ENCODE assay signal across 9 cellular contexts in the genomic region with DNA sequence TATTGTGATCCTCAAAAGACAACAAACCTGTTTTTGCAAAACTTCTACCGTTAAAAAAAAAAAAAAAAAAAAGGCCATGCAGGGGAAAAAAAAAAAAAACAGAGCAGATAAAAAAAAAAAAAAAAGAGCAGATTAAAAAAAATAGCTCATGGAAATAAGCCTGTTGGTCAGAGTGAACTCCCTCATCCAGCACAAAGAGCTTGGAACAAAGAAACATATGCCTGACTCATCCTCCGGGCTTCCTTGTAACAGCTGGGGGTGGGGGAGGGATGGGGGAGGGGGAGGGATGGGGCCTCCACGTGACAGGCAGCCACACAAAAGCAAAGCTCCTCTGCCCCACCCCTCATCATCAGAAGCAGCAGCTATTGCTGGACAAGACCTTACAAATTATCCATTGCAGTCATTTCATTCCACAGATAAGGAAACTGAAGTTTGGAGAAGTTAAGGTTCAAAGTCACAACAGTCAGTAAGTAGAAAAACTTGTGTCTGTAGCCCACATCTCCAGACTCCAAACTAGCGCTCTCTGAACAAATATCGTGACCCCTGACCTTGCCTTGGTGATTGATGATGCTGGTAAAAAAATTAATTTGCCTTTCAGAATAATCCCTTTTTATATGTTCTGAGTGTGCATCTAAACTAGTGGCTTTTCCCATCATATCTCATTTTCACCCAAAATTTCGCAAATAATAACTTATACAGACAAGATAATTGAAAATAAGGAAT. TPM values are rescaled to one million over a fixed set of nuclear protein-coding genes. Genes with fewer than 3 reads are reported as not detected.
DNase-seq lines count a peak whose midpoint lies in the region; ATAC-seq, FAIRE-seq and TF ChIP-seq lines count a peak whose summit lies in the region.
"Had no signal": no experiment of that assay in that cellular context is flagged by ENCODE, and none has a peak within 500 bp of the region (broad histone marks: within the 10 kb centered on the region; RNA-seq: fewer than 3 reads in every experiment).

No MANE protein-coding gene starts in this region.

- POLR2A ChIA-PET in HCT116 (lab: Charles Lee), result interaction anchor here (0.7 to 0.9 kb wide), 2 partner anchors 9 to 105 kb away, joined by 3 to 4 read pairs; a partner anchor contains a TSS
- POLR2A ChIA-PET in PC-9 (lab: Charles Lee; ENCODE audit: unreplicated experiment), result interaction anchor here (0.6 to 0.7 kb wide), 5 partner anchors 26 to 1608 kb away, joined by 3 to 28 read pairs (median 16); a partner anchor contains a TSS

- RAD21 ChIA-PET in HCT116 (lab: Charles Lee; ENCODE audit: low non-redundant PET in 1 of 2, low total read pairs in 2 of 2, uncharacterized antibody in 2 of 2, unreplicated experiment in 2 of 2), result no interaction called here

- H3F3A ChIP-seq in PC-9 (ENCODE audit: insufficient read depth, low read depth), result peaks cover 35% of the 10 kb centered on the region

- FAIRE-seq in GM19239 (lab: Jason Lieb, UNC), result no peak

- H3K27me3 ChIP-seq in HCT116 (ENCODE audit: insufficient read depth, low read length) (no peaks in the 10 kb centered on the region), PC-9 (ENCODE audit: insufficient read depth, low read depth) (no peaks in the 10 kb centered on the region)

- no peaks in the 10 kb centered on the region for H3K79me2 ChIP-seq in HCT116 (ENCODE audit: insufficient read depth, low read length)
- H3K79me2 ChIP-seq in PC-9 (ENCODE audit: low read depth), result no peaks in the 10 kb centered on the region

- CTCF ChIA-PET in HCT116 (lab: Charles Lee), result interaction anchor here (1.0 to 1.1 kb wide), 2 partner anchors 17 to 323 kb away, joined by 3 to 4 read pairs; no protein-coding TSS in a partner anchor
- CTCF ChIA-PET in PC-9 (lab: Charles Lee), result interaction anchor here (0.6 to 0.8 kb wide), 10 partner anchors 9 to 1837 kb away, joined by 3 to 14 read pairs (median 4); a partner anchor contains a TSS

- WGBS in mesodermal cell (ENCODE audit: insufficient coverage in 2 of 2), 2 experiments, result no CpG with 5 or more reads among the region's 6 CpGs

- H3K27ac ChIP-seq in HCT116 (ENCODE audit: low read depth, low read length) (peak overlapping the region; percentile 91; the same call in 1 of the 2 replicates), PC-9 (peak overlapping the region; percentile 28), mesodermal cell (ENCODE audit: low read depth, low read length, severe bottlenecking) (peak overlapping the region; percentile 66)

- intact Hi-C loops in HCT116 (cut with micrococcal nuclease), result loop anchor here (5.0 kb wide), 2 partner anchors 38 to 73 kb away; a partner anchor contains a TSS
- intact Hi-C loops in PC-9 (cut with micrococcal nuclease; ENCODE audit: unreplicated experiment), result loop anchor here (5.0 kb wide), 1 partner anchor 33 kb away; no protein-coding TSS in a partner anchor

- H3K9me3 ChIP-seq in HCT116 (ENCODE audit: control insufficient read depth in 1 of 2, insufficient read depth in 1 of 2, low read depth in 1 of 2, low read length in 2 of 2) (no peaks in the 10 kb centered on the region), PC-9 (ENCODE audit: insufficient read depth, low read depth) (no peaks in the 10 kb centered on the region), mesodermal cell (ENCODE audit: control insufficient read depth, low read length) (no peaks in the 10 kb centered on the region)

- ATAC-seq in HCT116, result peak; percentile 35
- ATAC-seq in GM18907 (IDR thresholded peaks at IDR 0.05; ENCODE audit: unreplicated experiment), result no peak

- TF ChIP-seq CTCF in HCT116 (IDR thresholded peaks at IDR 0.05 in 2 of 3, conservative IDR thresholded peaks at IDR 0.05 in 1 of 3; ENCODE audit: borderline replicate concordance in 1 of 3, insufficient read depth in 1 of 3, low read depth in 2 of 3, low read length in 2 of 3) (no peak), PC-9 (conservative IDR thresholded peaks at IDR 0.05) (no peak), epithelial cell of proximal tubule (conservative IDR thresholded peaks at IDR 0.05; ENCODE audit: low read depth, low read length) (no peak)

- peaks cover 0 to 11% of the 10 kb centered on the region in 2 experiments; a peak in 2 of 4 replicates for H3K36me3 ChIP-seq in HCT116 (ENCODE audit: control insufficient read depth in 1 of 2, insufficient read depth in 2 of 2, low read length in 2 of 2)
- H3K36me3 ChIP-seq in PC-9 (ENCODE audit: low read depth), result 0 out of 2 replicates have a peak, but pooled peaks cover 6% of the 10 kb centered on the region
- peaks cover 40% of the 10 kb centered on the region for H3K36me3 ChIP-seq in mesodermal cell (ENCODE audit: control insufficient read depth, insufficient read depth, low read length)

- TF ChIP-seq POLR2A in HCT116 (IDR thresholded peaks at IDR 0.05; ENCODE audit: borderline replicate concordance, extremely low read depth, insufficient read depth, insufficient read length), result no peak

- peak overlapping the region; percentile 47 for H3K4me2 ChIP-seq in HCT116 (ENCODE audit: low read length)
- H3K4me2 ChIP-seq in PC-9, result peak overlapping the region; percentile 45; the same call in 1 of the 2 replicates

- no peaks in the 10 kb centered on the region for H4K20me1 ChIP-seq in HCT116 (ENCODE audit: insufficient read depth)
- no peaks in the 10 kb centered on the region for H4K20me1 ChIP-seq in PC-9 (ENCODE audit: insufficient read depth)

- BruUV-seq in HCT116 (replicated peaks; lab: Mats Ljungman, UMichigan), result no TSS peak
- no TSS peak for BruUV-seq in PC-9 (replicated peaks; lab: Mats Ljungman, UMichigan)

- peak; percentile 73 for DNase-seq in HCT116 (ENCODE audit: low read depth, low spot score)
- DNase-seq in PC-9, result peak; percentile 66 to 87
- DNase-seq in epithelial cell of proximal tubule (ENCODE audit: low read depth), result peak; percentile 87
- no peak for DNase-seq in GM19239 (ENCODE audit: insufficient read length, low spot score)
- no peak for DNase-seq in stimulated activated CD4-positive, alpha-beta T cell treated with anti-CD3 and anti-CD28 coated beads, Interleukin-15, amount 100 ng/mL, for 24 hours
- no peak for DNase-seq in stimulated activated naive CD4-positive, alpha-beta T cell treated with Interleukin-2 at 50 U/mL for 16 hours (lab: John Stamatoyannopoulos, UW)

- H3K9ac ChIP-seq in HCT116 (ENCODE audit: low read length), result peak overlapping the region; percentile 43

- no peaks in the 10 kb centered on the region for H3K9me2 ChIP-seq in HCT116 (ENCODE audit: insufficient read depth)
- no peaks in the 10 kb centered on the region for H3K9me2 ChIP-seq in PC-9 (ENCODE audit: insufficient read depth)

- H3K4me1 ChIP-seq in HCT116 (ENCODE audit: control insufficient read depth in 1 of 2, insufficient read depth in 2 of 2, low read length in 2 of 2) (peaks cover 48 to 58% of the 10 kb centered on the region in 2 experiments), PC-9 (replicated peaks; ENCODE audit: insufficient read depth) (peaks cover 25% of the 10 kb centered on the region), mesodermal cell (ENCODE audit: control insufficient read depth, insufficient read depth, low read length, poor library complexity, severe bottlenecking) (peaks cover 16% of the 10 kb centered on the region)

- no peak for TF ChIP-seq RAD21 in HCT116 (IDR thresholded peaks at IDR 0.05; ENCODE audit: low read depth)

- H3K4me3 ChIP-seq in HCT116 (replicated peaks in 1 of 2; ENCODE audit: low read depth in 1 of 2, low read length in 2 of 2), result peak overlapping the region in 1 of 2 experiments; percentile 15; a peak in 1 of 4 replicates
- no peak overlapping the region for H3K4me3 ChIP-seq in PC-9
- H3K4me3 ChIP-seq in epithelial cell of proximal tubule (ENCODE audit: low read depth, low read length), result no peak overlapping the region
- H3K4me3 ChIP-seq in mesodermal cell (ENCODE audit: extremely low read depth, insufficient read depth, low read length, poor library complexity, severe bottlenecking), result no peak overlapping the region
- H3K4me3 ChIP-seq: skin epidermis had no signal

- H2AFZ ChIP-seq in HCT116 (ENCODE audit: low read depth, low read length, poor library complexity, severe bottlenecking), result no peak overlapping the region
- no peak overlapping the region for H2AFZ ChIP-seq in PC-9

TF ChIP-seq in HCT116, 20 proteins besides CTCF, POLR2A, EP300 and RAD21:
- TF ChIP-seq, protein P1, sequence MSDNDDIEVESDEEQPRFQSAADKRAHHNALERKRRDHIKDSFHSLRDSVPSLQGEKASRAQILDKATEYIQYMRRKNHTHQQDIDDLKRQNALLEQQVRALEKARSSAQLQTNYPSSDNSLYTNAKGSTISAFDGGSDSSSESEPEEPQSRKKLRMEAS (IDR thresholded peaks at IDR 0.05), result peak; percentile 12; the same call in 1 of the 2 replicates
- TF ChIP-seq EZH2phosphoT487 (IDR thresholded peaks at IDR 0.05; ENCODE audit: borderline replicate concordance), result no peak
- 0 out of 2 replicates have a peak, but pooled peaks have one; percentile 15 for TF ChIP-seq JUND (IDR thresholded peaks at IDR 0.05)
- peak; percentile 28 for TF ChIP-seq TCF7L2 (IDR thresholded peaks at IDR 0.05; ENCODE audit: borderline replicate concordance, extremely low read depth, insufficient read depth, insufficient read length)
- TF ChIP-seq SIN3A (IDR thresholded peaks at IDR 0.05; ENCODE audit: low read depth), result no peak
- TF ChIP-seq, protein P2, sequence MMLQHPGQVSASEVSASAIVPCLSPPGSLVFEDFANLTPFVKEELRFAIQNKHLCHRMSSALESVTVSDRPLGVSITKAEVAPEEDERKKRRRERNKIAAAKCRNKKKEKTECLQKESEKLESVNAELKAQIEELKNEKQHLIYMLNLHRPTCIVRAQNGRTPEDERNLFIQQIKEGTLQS (IDR thresholded peaks at IDR 0.05), result no peak
- no peak for TF ChIP-seq SP1 (IDR thresholded peaks at IDR 0.05; ENCODE audit: low read depth)
- 0 out of 2 replicates have a peak, but pooled peaks have one; percentile 33 for TF ChIP-seq POLR2AphosphoS5 (IDR thresholded peaks at IDR 0.05; ENCODE audit: low read depth, low read length)

RNA-seq across cellular contexts. Expression of a gene that starts 38.9 kb away (rescaled TPM):
- 32.5 TPM for total RNA-seq in HCT116 (2021; ENCODE audit: unreplicated experiment)
- 23.2 and 27.6 TPM in 2 replicates for polyA plus RNA-seq in HCT116 (2012)
- total RNA-seq in PC-9 (2021), result 27.6 and 34.4 TPM in 2 replicates
- total RNA-seq in epithelial cell of proximal tubule, result 43.8 and 45.8 TPM in 2 replicates
- 21.8 TPM for polyA plus RNA-seq in mesodermal cell (2013, experiment 1 of 2)
- 20.2 TPM for polyA plus RNA-seq in mesodermal cell (2013, experiment 2 of 2)

RNA-seq across cellular contexts. Expression of a gene that starts 42.6 kb away (rescaled TPM):
- total RNA-seq in HCT116 (2021; ENCODE audit: unreplicated experiment) (0.37 TPM), PC-9 (2021) (0.38 TPM in 1 of 2 replicates, not detected in the other), epithelial cell of proximal tubule (not detected in 2 replicates)
- 0.17 and 0.20 TPM in 2 replicates for polyA plus RNA-seq in HCT116 (2012)
- polyA plus RNA-seq in mesodermal cell (2013, experiment 1 of 2), result not detected
- polyA plus RNA-seq in mesodermal cell (2013, experiment 2 of 2), result not detected

Comparison
In these comparisons a context has a peak if more than half of its experiments do, and no peak if none do; other contexts are left out.
1. DNase-seq: peak in HCT116 (single experiment), PC-9 (2 of 2) and epithelial cell of proximal tubule (single experiment); none in GM19239 (single experiment), stimulated activated CD4-positive, alpha-beta T cell treated with anti-CD3 and anti-CD28 coated beads, Interleukin-15, amount 100 ng/mL, for 24 hours (single experiment) and stimulated activated naive CD4-positive, alpha-beta T cell treated with Interleukin-2 at 50 U/mL for 16 hours (single experiment).
2. H3K27ac ChIP-seq: peak in every context shown above with its lines; median percentile 91 in HCT116; 66 in mesodermal cell; 28 in PC-9.